ENCODE assay signal across 8 cellular contexts in genomic region chr4:973431-974397, GRCh38.
DNase-seq lines count a peak whose midpoint lies in the region; ATAC-seq and TF ChIP-seq lines count a peak whose summit lies in the region.

Gene DGKQ, minus strand, starts transcription at chr4:973569. Its CDS starts 87 bp downstream, at chr4:973482.

- H3K4me3 ChIP-seq in LNCaP clone FGC (ENCODE audit: low read depth, low read length): peak within 1 kb of the TSS; percentile 75
- H3K4me3 ChIP-seq in astrocyte of the cerebellum (ENCODE audit: low read depth, low read length): peak within 1 kb of the TSS; percentile 67
- H3K4me3 ChIP-seq in retinal pigment epithelial cell (ENCODE audit: low read length): peak within 1 kb of the TSS; percentile 56

- TF ChIP-seq CTCF in LNCaP clone FGC (IDR thresholded peaks at IDR 0.05; ENCODE audit: control insufficient read depth, extremely low read depth, insufficient read depth): no peak
- no peak for TF ChIP-seq CTCF in astrocyte of the cerebellum (IDR thresholded peaks at IDR 0.05; ENCODE audit: low read depth, low read length, missing control alignments)
- no peak for TF ChIP-seq CTCF in retinal pigment epithelial cell (conservative IDR thresholded peaks at IDR 0.05; ENCODE audit: low read depth, low read length)

- ATAC-seq in GM21737 (IDR thresholded peaks at IDR 0.05; ENCODE audit: unreplicated experiment): peak; percentile 81

- in situ Hi-C loops in astrocyte of the cerebellum (cut with HindIII; ENCODE audit: low sequenced_read_pairs) (loop anchor here (5.0 kb wide), 2 partner anchors 41 to 59 kb away; partner anchors contain the start of genes GAK and TMEM175), KBM-7 (cut with MboI; ENCODE audit: low pct_unique_long_range_greater_than_20kb, low sequenced_read_pairs) (no loop called here)

- DNase-seq in DMS53 (lab: John Stamatoyannopoulos, UW) (peak; percentile 92), LNCaP clone FGC (ENCODE audit: low read depth) (no peak), T1000 (lab: John Stamatoyannopoulos, UW) (peak; percentile 89), astrocyte of the cerebellum (ENCODE audit: low read depth) (peak; percentile 24), hippocampal formation (lab: John Stamatoyannopoulos, UW) (peak; percentile 84 to 87), retinal pigment epithelial cell (ENCODE audit: low read depth) (no peak), KBM-7 (no peak)

Comparison
In these comparisons a context has a peak if more than half of its experiments do, and no peak if none do; other contexts are left out.
1. DNase-seq: peak in DMS53 (single experiment), T1000 (single experiment), astrocyte of the cerebellum (single experiment) and hippocampal formation (2 of 2); none in LNCaP clone FGC (single experiment), retinal pigment epithelial cell (single experiment) and KBM-7 (single experiment).
2. Peak in every context shown above with its lines, with median percentiles within 50 percentile points of each other: H3K4me3 ChIP-seq.